ENCODE assay signal across 11 cellular contexts in genomic region chr5:149488645-149489306, GRCh38.
DNase-seq lines count a peak whose midpoint lies in the region; ATAC-seq and TF ChIP-seq lines count a peak whose summit lies in the region.
"Had no signal": no experiment of that assay in that cellular context is flagged by ENCODE, and none has a peak within 500 bp of the region (broad histone marks: within the 10 kb centered on the region; RNA-seq: fewer than 3 reads in every experiment).

No MANE protein-coding gene starts in this region.

- POLR2A ChIA-PET in HCT116 (lab: Charles Lee): no interaction called here

- intact Hi-C loops in HCT116 (cut with micrococcal nuclease) (loop anchor here (5.0 kb wide), 1 partner anchor 41 kb away; no protein-coding TSS in a partner anchor), breast epithelium (cut with DNase I; ENCODE audit: low total_unique reads) (no loop called here)

- ATAC-seq in HCT116: no peak
- no peak for ATAC-seq in HG02885 (IDR thresholded peaks at IDR 0.05; ENCODE audit: poor library complexity, unreplicated experiment)
- ATAC-seq: activated T-helper 17 cell treated with anti-CD3 and anti-CD28 coated beads, Interleukin-2, amount 50 U/mL, for 72 hours; CD8-positive, alpha-beta T cell had no signal

- TF ChIP-seq RAD21 in HCT116 (IDR thresholded peaks at IDR 0.05; ENCODE audit: low read depth): no peak

- H2AFZ ChIP-seq in HCT116 (ENCODE audit: low read depth, low read length, poor library complexity, severe bottlenecking): no peak overlapping the region

- H3K27me3 ChIP-seq in HCT116 (ENCODE audit: insufficient read depth, low read length) (no peaks in the 10 kb centered on the region), breast epithelium (no peaks in the 10 kb centered on the region), muscle layer of colon (ENCODE audit: control insufficient read depth in 1 of 2, insufficient read depth in 2 of 2, low read length in 2 of 2) (no peaks in the 10 kb centered on the region)

- H3K4me2 ChIP-seq in HCT116 (ENCODE audit: low read length): peak overlapping the region; percentile 49

- no peaks in the 10 kb centered on the region for H3K79me2 ChIP-seq in HCT116 (ENCODE audit: insufficient read depth, low read length)

- peak; percentile 28 for DNase-seq in A172 (ENCODE audit: low spot score)
- no peak for DNase-seq in HCT116 (ENCODE audit: low read depth, low spot score)
- DNase-seq in breast epithelium (ENCODE audit: low spot score in 2 of 2): no peak
- DNase-seq in ACHN: no peak
- no peak for DNase-seq in activated CD4-positive, CD25-positive, alpha-beta regulatory T cell treated with anti-CD3 and anti-CD28 coated beads, Interleukin-2, amount 50 U/mL, for 72 hours
- no peak for DNase-seq in ureter (ENCODE audit: low spot score)
- DNase-seq: activated B cell treated with CpG ODN at 0.5 μM for 24 hours; CD8-positive, alpha-beta T cell had no signal

- H3K36me3 ChIP-seq in HCT116 (ENCODE audit: control insufficient read depth in 1 of 2, insufficient read depth in 2 of 2, low read length in 2 of 2) (no peaks in the 10 kb centered on the region), breast epithelium (no peaks in the 10 kb centered on the region), muscle layer of colon (ENCODE audit: insufficient read depth, low read length) (peaks cover 10% of the 10 kb centered on the region)

- peaks cover 28 to 66% of the 10 kb centered on the region in 2 experiments for H3K4me1 ChIP-seq in HCT116 (ENCODE audit: control insufficient read depth in 1 of 2, insufficient read depth in 2 of 2, low read length in 2 of 2)
- H3K4me1 ChIP-seq in breast epithelium: peaks cover 11 to 40% of the 10 kb centered on the region in 2 donors
- H3K4me1 ChIP-seq in muscle layer of colon (ENCODE audit: insufficient read depth, low read length): peaks cover 60% of the 10 kb centered on the region

- H3K9me2 ChIP-seq in HCT116 (ENCODE audit: insufficient read depth): no peaks in the 10 kb centered on the region

- H3K9me3 ChIP-seq in HCT116 (ENCODE audit: control insufficient read depth in 1 of 2, insufficient read depth in 1 of 2, low read depth in 1 of 2, low read length in 2 of 2): no peaks in the 10 kb centered on the region
- H3K9me3 ChIP-seq in breast epithelium: no peaks in the 10 kb centered on the region
- H3K9me3 ChIP-seq in muscle layer of colon (ENCODE audit: low read length): no peaks in the 10 kb centered on the region

- RAD21 ChIA-PET in HCT116 (lab: Charles Lee; ENCODE audit: low non-redundant PET in 1 of 2, low total read pairs in 2 of 2, uncharacterized antibody in 2 of 2, unreplicated experiment in 2 of 2): no interaction called here

- H3K4me3 ChIP-seq in HCT116 (replicated peaks in 1 of 2; ENCODE audit: low read depth in 1 of 2, low read length in 2 of 2) (no peak overlapping the region), breast epithelium (no peak overlapping the region), muscle layer of colon (ENCODE audit: low read depth in 1 of 2, low read length in 2 of 2) (no peak overlapping the region)

- in situ Hi-C loops in ACHN (cut with HindIII; ENCODE audit: low pct_ligation_motif_present, low pct_unique_long_range_greater_than_20kb, low sequenced_read_pairs): no loop called here

- TF ChIP-seq CTCF in HCT116 (IDR thresholded peaks at IDR 0.05 in 2 of 3, conservative IDR thresholded peaks at IDR 0.05 in 1 of 3; ENCODE audit: borderline replicate concordance in 1 of 3, insufficient read depth in 1 of 3, low read depth in 2 of 3, low read length in 2 of 3) (no peak), breast epithelium (IDR thresholded peaks at IDR 0.05) (no peak)

- BruUV-seq in HCT116 (replicated peaks; lab: Mats Ljungman, UMichigan): no TSS peak

- H3K27ac ChIP-seq in HCT116 (ENCODE audit: low read depth, low read length) (no peak overlapping the region), breast epithelium (peak overlapping the region; percentile 97 to 98), muscle layer of colon (ENCODE audit: low read depth, low read length) (peak overlapping the region; percentile 69)

- H3K9ac ChIP-seq in HCT116 (ENCODE audit: low read length): no peak overlapping the region
- no peak overlapping the region for H3K9ac ChIP-seq in muscle layer of colon (ENCODE audit: low read length)

- no peaks in the 10 kb centered on the region for H4K20me1 ChIP-seq in HCT116 (ENCODE audit: insufficient read depth)

- CTCF ChIA-PET in HCT116 (lab: Charles Lee): no interaction called here

- no peak for TF ChIP-seq POLR2A in HCT116 (IDR thresholded peaks at IDR 0.05; ENCODE audit: borderline replicate concordance, extremely low read depth, insufficient read depth, insufficient read length)
- TF ChIP-seq POLR2A in breast epithelium (IDR thresholded peaks at IDR 0.05): no peak

TF ChIP-seq in HCT116, 20 proteins besides CTCF, POLR2A, EP300 and RAD21:
- no peak for TF ChIP-seq EZH2phosphoT487 (IDR thresholded peaks at IDR 0.05; ENCODE audit: borderline replicate concordance)
- 0 out of 2 replicates have a peak, but pooled peaks have one; percentile 19 for TF ChIP-seq POLR2AphosphoS5 (IDR thresholded peaks at IDR 0.05; ENCODE audit: low read depth, low read length)
- TF ChIP-seq MAX (IDR thresholded peaks at IDR 0.05): 0 out of 2 replicates have a peak, but pooled peaks have one; percentile 22
